ENCODE assay signal across 19 cellular contexts in genomic region chr10:114623155-114623554, GRCh38. TPM values are rescaled to one million over a fixed set of nuclear protein-coding genes. Genes with fewer than 3 reads are reported as not detected.
DNase-seq lines count a peak whose midpoint lies in the region; ATAC-seq and TF ChIP-seq lines count a peak whose summit lies in the region.
"Had no signal": no experiment of that assay in that cellular context is flagged by ENCODE, and none has a peak within 500 bp of the region (broad histone marks: within the 10 kb centered on the region; RNA-seq: fewer than 3 reads in every experiment).

No MANE protein-coding gene starts in this region.

- H3K4me3 Mint-ChIP-seq in HFFc6: peak overlapping the region; percentile 45; the same call in 1 of the 2 replicates
- H3K4me3 Mint-ChIP-seq in chondrocyte (ENCODE audit: unreplicated experiment): no peak overlapping the region
- H3K4me3 Mint-ChIP-seq: activated naive CD8-positive, alpha-beta T cell treated with anti-CD3 and anti-CD28 coated beads, Interleukin-2, amount 10 ng/mL, durations not matched to agents 7 days and 5 days; stimulated activated naive CD8-positive, alpha-beta T cell treated with anti-CD3 and anti-CD28 coated beads, Interleukin-15, amount 100 ng/mL, for 72 hours had no signal

- peaks cover 1% of the 10 kb centered on the region for H3K27me3 Mint-ChIP-seq in HFFc6 (ENCODE audit: insufficient read depth)
- no peaks in the 10 kb centered on the region for H3K27me3 Mint-ChIP-seq in chondrocyte (ENCODE audit: low read depth)
- H3K27me3 Mint-ChIP-seq: stimulated activated naive CD8-positive, alpha-beta T cell treated with anti-CD3 and anti-CD28 coated beads, Interleukin-15, amount 100 ng/mL, for 72 hours had no signal

- no peak overlapping the region for H3K9ac ChIP-seq in subcutaneous abdominal adipose tissue (ENCODE audit: low read length in 5 of 5)

- TF ChIP-seq CTCF in HFFc6 (IDR thresholded peaks at IDR 0.05): no peak
- no peak for TF ChIP-seq CTCF in adrenal gland (IDR thresholded peaks at IDR 0.05)
- TF ChIP-seq CTCF in GM10248 (IDR thresholded peaks at IDR 0.05; ENCODE audit: control extremely low read depth, extremely low read depth, low read depth, missing control alignments): no peak
- TF ChIP-seq CTCF in chondrocyte (IDR thresholded peaks at IDR 0.05): no peak

- intact Hi-C loops in adrenal gland (cut with DNase I): no loop called here

- POLR2A ChIA-PET in GM10248 (lab: Yijun Ruan, JAX): no interaction called here

- peak overlapping the region; percentile 79; the same call in 1 of the 2 replicates for H3K27ac Mint-ChIP-seq in HFFc6
- H3K27ac Mint-ChIP-seq in chondrocyte (ENCODE audit: unreplicated experiment): no peak overlapping the region
- H3K27ac Mint-ChIP-seq: activated naive CD8-positive, alpha-beta T cell treated with anti-CD3 and anti-CD28 coated beads, Interleukin-2, amount 10 ng/mL, durations not matched to agents 7 days and 5 days; stimulated activated naive CD8-positive, alpha-beta T cell treated with anti-CD3 and anti-CD28 coated beads, Interleukin-15, amount 100 ng/mL, for 72 hours had no signal

- H3K9me3 ChIP-seq in adrenal gland (replicated peaks in 1 of 3): no peaks in the 10 kb centered on the region
- H3K9me3 ChIP-seq in subcutaneous abdominal adipose tissue (ENCODE audit: control insufficient read depth in 5 of 5, low read length in 5 of 5): peaks cover 0 to 6% (median 0%) of the 10 kb centered on the region in 5 donors

- peaks cover 9% of the 10 kb centered on the region for H3K36me3 Mint-ChIP-seq in HFFc6 (ENCODE audit: low read depth)
- H3K36me3 Mint-ChIP-seq in chondrocyte (ENCODE audit: low read depth): no peaks in the 10 kb centered on the region

- H3K4me3 ChIP-seq in adrenal gland (no peak overlapping the region), subcutaneous abdominal adipose tissue (ENCODE audit: low read depth in 1 of 5, low read length in 5 of 5) (no peak overlapping the region)
- H3K4me3 ChIP-seq: coronary artery had no signal

- no peak for ATAC-seq in HG03108 (IDR thresholded peaks at IDR 0.05; ENCODE audit: unreplicated experiment)
- ATAC-seq: stimulated activated naive CD8-positive, alpha-beta T cell treated with anti-CD3 and anti-CD28 coated beads, Interleukin-15, amount 100 ng/mL, for 72 hours had no signal

- CTCF ChIA-PET in GM10248 (lab: Yijun Ruan, JAX): interaction anchor here (1.1 kb wide), 1 partner anchor 9 kb away, joined by 3 read pairs; no protein-coding TSS in a partner anchor

- peaks cover 46% of the 10 kb centered on the region for H3K4me1 Mint-ChIP-seq in HFFc6 (ENCODE audit: low read depth)
- peaks cover 50% of the 10 kb centered on the region for H3K4me1 Mint-ChIP-seq in chondrocyte (ENCODE audit: low read depth)
- H3K4me1 Mint-ChIP-seq: stimulated activated naive CD8-positive, alpha-beta T cell treated with anti-CD3 and anti-CD28 coated beads, Interleukin-15, amount 100 ng/mL, for 72 hours had no signal

- no peaks in the 10 kb centered on the region for H3K36me3 ChIP-seq in adrenal gland (replicated peaks in 1 of 2)
- H3K36me3 ChIP-seq in subcutaneous abdominal adipose tissue (ENCODE audit: control insufficient read depth in 5 of 5, insufficient read depth in 5 of 5, low read length in 5 of 5): peaks cover 0 to 7% (median 3%) of the 10 kb centered on the region in 5 donors

- H3K4me1 ChIP-seq in adrenal gland (replicated peaks in 1 of 2) (peaks cover 38 to 68% of the 10 kb centered on the region in 2 donors), subcutaneous abdominal adipose tissue (ENCODE audit: control insufficient read depth in 5 of 5, insufficient read depth in 5 of 5, low read length in 5 of 5) (peaks cover 6 to 49% (median 25%) of the 10 kb centered on the region in 5 donors)

- H3K27ac ChIP-seq in adrenal gland: peak overlapping the region; percentile 57 to 90 (median 75)
- peak overlapping the region; percentile 14 for H3K27ac ChIP-seq in layer of hippocampus (ENCODE audit: low read depth, low read length)
- peak overlapping the region; percentile 50 for H3K27ac ChIP-seq in subcutaneous abdominal adipose tissue (ENCODE audit: low read depth, low read length)
- H3K27ac ChIP-seq: HL-60 had no signal

- no peaks in the 10 kb centered on the region for H3K27me3 ChIP-seq in adrenal gland
- H3K27me3 ChIP-seq in layer of hippocampus (ENCODE audit: control insufficient read depth, insufficient read depth, low read length): no peaks in the 10 kb centered on the region
- H3K27me3 ChIP-seq in subcutaneous abdominal adipose tissue (ENCODE audit: control insufficient read depth in 5 of 5, insufficient read depth in 4 of 5, low read length in 5 of 5): no peaks in the 10 kb centered on the region

- H3K9me3 Mint-ChIP-seq in HFFc6 (peaks cover 8% of the 10 kb centered on the region; the same call in 1 of the 2 replicates), chondrocyte (ENCODE audit: low read depth) (peaks cover 4% of the 10 kb centered on the region)
- H3K9me3 Mint-ChIP-seq: activated naive CD8-positive, alpha-beta T cell treated with anti-CD3 and anti-CD28 coated beads, Interleukin-2, amount 10 ng/mL, durations not matched to agents 7 days and 5 days had no signal

- DNase-seq in HFFc6: no peak
- no peak for DNase-seq in adrenal gland
- no peak for DNase-seq in stimulated activated CD4-positive, alpha-beta T cell treated with anti-CD3 and anti-CD28 coated beads, Interleukin-2, amount 100 ng/mL, for 48 hours
- no peak for DNase-seq in GM10248 (ENCODE audit: extremely low spot score)
- no peak for DNase-seq in chondrocyte (ENCODE audit: low spot score)
- DNase-seq: activated naive CD8-positive, alpha-beta T cell treated with anti-CD3 and anti-CD28 coated beads, Interleukin-2, amount 10 ng/mL, durations not matched to agents 7 days and 5 days; C1 segment of cervical spinal cord; DMS79; erythroblast; hippocampal formation; NCI-H1694 treated with DMSO at 0.1 percent for 48 hours; NCI-H524; RPMI8226; stimulated activated naive CD8-positive, alpha-beta T cell treated with anti-CD3 and anti-CD28 coated beads, Interleukin-15, amount 100 ng/mL, for 72 hours had no signal

- 76 to 91% (median 82%) methylated on average over 2 of the region's 2 CpGs for WGBS in adrenal gland, 4 donors

- no peak for TF ChIP-seq POLR2A in adrenal gland (IDR thresholded peaks at IDR 0.05)

RNA-seq across cellular contexts. Expression of gene ABLIM1, which starts 34.9 kb away (rescaled TPM):
- total RNA-seq in HFFc6 (2021; fragmentation: NEBNext Ultra II Directional; extraction: Animal tissue kit (Norgen Biotek cat#: 25700)): 10 to 100 TPM in 2 of 6 experiments, 1 to 10 TPM in 4; 8.0 to 14.6 (median 8.7) TPM
- total RNA-seq in adrenal gland: 100 to 1,000 TPM in 7 of 8 donors, 10 to 100 TPM in 1; 75.0 to 430 (median 307) TPM
- polyA plus RNA-seq in adrenal gland: 10 to 100 TPM; 42.9 to 74.5 (median 72.4) TPM
- total RNA-seq in chondrocyte: 13.5 to 41.9 TPM (median 15.7 TPM) in 3 replicates

Comparison
In these comparisons a context has a peak if more than half of its experiments do, and no peak if none do; other contexts are left out.
1. H3K27ac ChIP-seq: peak in every context shown above with its lines; median percentile 75 in adrenal gland; 50 in subcutaneous abdominal adipose tissue; 14 in layer of hippocampus.